Comparison of ENCODE assay signal across 8 cellular contexts in the genomic region with DNA sequence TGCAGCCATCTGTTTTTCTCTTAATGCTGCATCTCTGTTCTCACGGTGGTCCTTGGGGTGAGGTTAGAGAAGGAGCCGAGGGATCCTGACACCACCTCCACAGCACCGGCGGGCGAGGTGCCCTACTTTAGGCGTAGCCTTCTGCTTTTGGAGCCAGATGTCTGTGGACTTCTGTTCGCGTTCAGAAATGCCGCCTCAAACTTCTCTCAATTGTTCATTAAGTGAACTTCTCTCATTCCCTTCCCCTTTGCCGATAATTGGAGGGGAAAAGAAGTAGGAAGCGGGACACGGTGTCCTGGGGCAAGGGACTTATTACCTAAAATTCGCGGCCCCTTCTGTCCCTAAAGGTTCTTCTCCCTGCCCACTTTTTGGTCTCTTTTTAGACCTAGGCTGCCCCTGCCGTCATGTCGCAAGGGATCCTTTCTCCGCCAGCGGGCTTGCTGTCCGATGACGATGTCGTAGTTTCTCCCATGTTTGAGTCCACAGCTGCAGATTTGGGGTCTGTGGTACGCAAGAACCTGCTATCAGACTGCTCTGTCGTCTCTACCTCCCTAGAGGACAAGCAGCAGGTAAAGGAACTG. TPM values are rescaled to one million over a fixed set of nuclear protein-coding genes. Genes with fewer than 3 reads are reported as not detected.
DNase-seq lines count a peak whose midpoint lies in the region; ATAC-seq and TF ChIP-seq lines count a peak whose summit lies in the region.

No MANE protein-coding gene starts in this region.

- TF ChIP-seq CTCF in Panc1 (IDR thresholded peaks at IDR 0.05), result no peak
- TF ChIP-seq CTCF in testis (IDR thresholded peaks at IDR 0.05), result no peak

- POLR2A ChIA-PET in Panc1 (lab: Charles Lee), result interaction anchor here (0.5 to 1.2 kb wide), 7 partner anchors 9 to 159 kb away, joined by 3 to 4 read pairs (median 3); a partner anchor contains a TSS

- peak; percentile 56 for DNase-seq in activated CD8-positive, alpha-beta memory T cell treated with anti-CD3 and anti-CD28 coated beads, Interleukin-2, amount 50 U/mL, for 48 hours
- DNase-seq in activated CD8-positive, alpha-beta memory T cell treated with anti-CD3 and anti-CD28 coated beads for 24 hours, result no peak
- DNase-seq in Panc1 (ENCODE audit: low read depth, low spot score) (no peak), glomerular visceral epithelial cell (ENCODE audit: extremely low spot score) (peak; percentile 16), testis (no peak)

- H3K4me1 ChIP-seq in Panc1 (ENCODE audit: control insufficient read depth, insufficient read depth, low read length) (peaks cover 22% of the 10 kb centered on the region), testis (peaks cover 5% of the 10 kb centered on the region)

- peak overlapping the region; percentile 100 for H3K27ac ChIP-seq in Panc1 (ENCODE audit: low read length)
- peak overlapping the region in 1 of 2 donors; percentile 95 for H3K27ac ChIP-seq in testis

- H3K4me3 ChIP-seq in Panc1 (ENCODE audit: low read depth in 2 of 2, low read length in 2 of 2) (peak overlapping the region; percentile 93 to 97), testis (peak overlapping the region; percentile 76 to 85)

- in situ Hi-C loops in Panc1 (cut with HindIII; ENCODE audit: low pct_unique_long_range_greater_than_20kb, low sequenced_read_pairs), result no loop called here

- no peak for TF ChIP-seq POLR2A in testis (IDR thresholded peaks at IDR 0.05)

- ATAC-seq in Panc1 (peak; percentile 14; the same call in 1 of the 2 replicates), HG03039 (IDR thresholded peaks at IDR 0.05; ENCODE audit: unreplicated experiment) (no peak), HG03342 (IDR thresholded peaks at IDR 0.05; ENCODE audit: unreplicated experiment) (no peak), HG03432 (IDR thresholded peaks at IDR 0.05; ENCODE audit: unreplicated experiment) (no peak)

- CTCF ChIA-PET in Panc1 (lab: Charles Lee), result interaction anchor here (0.5 to 1.5 kb wide), 4 partner anchors 34 to 173 kb away, joined by 3 to 5 read pairs (median 4); no protein-coding TSS in a partner anchor

- no peaks in the 10 kb centered on the region for H3K9me3 ChIP-seq in Panc1 (ENCODE audit: control insufficient read depth, insufficient read depth, low read depth, low read length)
- H3K9me3 ChIP-seq in testis, result no peaks in the 10 kb centered on the region

- 0 to 2% methylated on average over 23 of the region's 23 CpGs for WGBS in testis, 2 donors

- TSS peak; percentile 87 for BruUV-seq in Panc1 (replicated peaks; lab: Mats Ljungman, UMichigan)

- H3K27me3 ChIP-seq in Panc1 (ENCODE audit: control insufficient read depth, insufficient read depth, low read length) (no peaks in the 10 kb centered on the region), testis (no peaks in the 10 kb centered on the region)

- peaks cover 29% of the 10 kb centered on the region for H3K36me3 ChIP-seq in Panc1 (ENCODE audit: control insufficient read depth, insufficient read depth, low read length)
- no peaks in the 10 kb centered on the region for H3K36me3 ChIP-seq in testis (ENCODE audit: low read depth, missing control alignments)

- intact Hi-C loops in Panc1 (cut with micrococcal nuclease; ENCODE audit: unreplicated experiment) (no loop called here), testis (cut with DNase I; ENCODE audit: low total_unique reads) (no loop called here)

RNA-seq across cellular contexts. Expression of a gene that starts 0.5 kb away (rescaled TPM):
- total RNA-seq in Panc1 (2021; ENCODE audit: unreplicated experiment), result 55.4 TPM
- polyA plus RNA-seq in Panc1 (2012; ENCODE audit: insufficient read length), result 17.8 TPM
- total RNA-seq in testis, result 10 to 100 TPM; 10.4 to 13.8 TPM
- 32.1 TPM for polyA plus RNA-seq in testis (ENCODE audit: insufficient read depth, low read depth, low replicate concordance)

RNA-seq across cellular contexts. Expression of a gene that starts 0.9 kb away (rescaled TPM):
- 92.1 TPM for total RNA-seq in Panc1 (2021; ENCODE audit: unreplicated experiment)
- 45.8 TPM for polyA plus RNA-seq in Panc1 (2012; ENCODE audit: insufficient read length)
- total RNA-seq in testis, result 100 to 1,000 TPM; 165 to 198 TPM
- 303 TPM for polyA plus RNA-seq in testis (ENCODE audit: insufficient read depth, low read depth, low replicate concordance)

RNA-seq across cellular contexts. Expression of a gene that starts 33.8 kb away (rescaled TPM):
- 44.7 TPM for total RNA-seq in Panc1 (2021; ENCODE audit: unreplicated experiment)
- 27.9 TPM for polyA plus RNA-seq in Panc1 (2012; ENCODE audit: insufficient read length)
- 10 to 100 TPM; 30.5 to 31.3 TPM for total RNA-seq in testis
- polyA plus RNA-seq in testis (ENCODE audit: insufficient read depth, low read depth, low replicate concordance), result 29.5 TPM

RNA-seq across cellular contexts. Expression of a gene that starts 40.1 kb away (rescaled TPM):
- total RNA-seq in Panc1 (2021; ENCODE audit: unreplicated experiment), result 1.7 TPM
- polyA plus RNA-seq in Panc1 (2012; ENCODE audit: insufficient read length), result 1.0 TPM
- total RNA-seq in testis, result 10 to 100 TPM; 22.4 to 35.1 TPM
- polyA plus RNA-seq in testis (ENCODE audit: insufficient read depth, low read depth, low replicate concordance), result 129 TPM

Comparison
In these comparisons a context has a peak if more than half of its experiments do, and no peak if none do; other contexts are left out.
1. DNase-seq: peak in activated CD8-positive, alpha-beta memory T cell treated with anti-CD3 and anti-CD28 coated beads, Interleukin-2, amount 50 U/mL, for 48 hours (single experiment) and glomerular visceral epithelial cell (single experiment); none in activated CD8-positive, alpha-beta memory T cell treated with anti-CD3 and anti-CD28 coated beads for 24 hours (single experiment), Panc1 (single experiment) and testis (single experiment).